Comparison of ENCODE assay signal across 28 cellular contexts in genomic region chr3:109035082-109035481, GRCh38.
"Had no signal": no experiment of that assay in that cellular context is flagged by ENCODE, and none has a peak within 500 bp of the region (broad histone marks: within the 10 kb centered on the region; RNA-seq: fewer than 3 reads in every experiment).

No MANE protein-coding gene starts in this region.

- H3K27ac Mint-ChIP-seq: dendritic cell treated with granulocyte-macrophage colony-stimulating factor and Interleukin-4, amounts not matched to agents 40 ng/mL and 50 ng/mL, for 4 days; effector memory CD8-positive, alpha-beta T cell; endodermal cell had no signal

- ATAC-seq: effector memory CD8-positive, alpha-beta T cell; esophagus mucosa; foreskin keratinocyte; gastrocnemius medialis; gastroesophageal sphincter; heart left ventricle; heart right ventricle had no signal

- H3K9me3 Mint-ChIP-seq: dendritic cell treated with granulocyte-macrophage colony-stimulating factor and Interleukin-4, amounts not matched to agents 40 ng/mL and 50 ng/mL, for 4 days; effector memory CD8-positive, alpha-beta T cell; endodermal cell had no signal

- H3K27me3 Mint-ChIP-seq: dendritic cell treated with granulocyte-macrophage colony-stimulating factor and Interleukin-4, amounts not matched to agents 40 ng/mL and 50 ng/mL, for 4 days had no signal

- H3K27me3 ChIP-seq: colonic mucosa, esophagus muscularis mucosa, esophagus squamous epithelium, gastrocnemius medialis, gastroesophageal sphincter, heart left ventricle had no signal

- H3K36me3 ChIP-seq: colonic mucosa, esophagus muscularis mucosa, esophagus squamous epithelium, gastrocnemius medialis, gastroesophageal sphincter, heart left ventricle, heart right ventricle had no signal

- H3K4me3 Mint-ChIP-seq: dendritic cell treated with granulocyte-macrophage colony-stimulating factor and Interleukin-4, amounts not matched to agents 40 ng/mL and 50 ng/mL, for 4 days; effector memory CD8-positive, alpha-beta T cell; endodermal cell had no signal

- DNase-seq: colonic mucosa; cortex of kidney; dermis blood vessel endothelial cell; dorsolateral prefrontal cortex; effector CD4-positive, alpha-beta T cell; effector CD8-positive, alpha-beta T cell; effector memory CD4-positive, alpha-beta T cell; effector memory CD8-positive, alpha-beta T cell; endodermal cell; erythroblast; esophagus squamous epithelium; foreskin fibroblast; foreskin keratinocyte; foreskin melanocyte; gastrocnemius medialis; glutamatergic neuron; head of caudate nucleus; heart left ventricle; heart right ventricle had no signal

- H3K4me3 ChIP-seq: colonic mucosa, coronary artery, dorsolateral prefrontal cortex, esophagus muscularis mucosa, esophagus squamous epithelium, gastrocnemius medialis, gastroesophageal sphincter, heart left ventricle, heart right ventricle had no signal

- H3K27ac ChIP-seq: colonic mucosa, coronary artery, dorsolateral prefrontal cortex, epithelial cell of prostate, esophagus muscularis mucosa, esophagus squamous epithelium, foreskin keratinocyte, gastrocnemius medialis, gastroesophageal sphincter, heart left ventricle, heart right ventricle had no signal

- H3K4me1 ChIP-seq: colonic mucosa, esophagus muscularis mucosa, esophagus squamous epithelium, foreskin keratinocyte, gastrocnemius medialis, gastroesophageal sphincter, heart left ventricle, heart right ventricle had no signal

- FAIRE-seq: endometrium, endothelial cell of umbilical vein, frontal cortex had no signal

- H3K9me3 ChIP-seq: colonic mucosa, esophagus muscularis mucosa, esophagus squamous epithelium, gastrocnemius medialis, heart left ventricle had no signal
